In genomic region chr9:129860653-129861446, GRCh38 we compare ENCODE assay signal across 19 cellular contexts. TPM values are rescaled to one million over a fixed set of nuclear protein-coding genes. Genes with fewer than 3 reads are reported as not detected.
DNase-seq lines count a peak whose midpoint lies in the region; ATAC-seq and TF ChIP-seq lines count a peak whose summit lies in the region.
"Had no signal": no experiment of that assay in that cellular context is flagged by ENCODE, and none has a peak within 500 bp of the region (broad histone marks: within the 10 kb centered on the region; RNA-seq: fewer than 3 reads in every experiment).

No MANE protein-coding gene starts in this region.

- peaks cover 0 to 2% (median 0%) of the 10 kb centered on the region in 4 donors for H3K4me1 ChIP-seq in tibial nerve
- H3K4me1 ChIP-seq: breast epithelium had no signal

- H3K27me3 ChIP-seq in tibial nerve: no peaks in the 10 kb centered on the region
- H3K27me3 ChIP-seq: breast epithelium, hepatocyte had no signal

- no peak for TF ChIP-seq POLR2A in tibial nerve (IDR thresholded peaks at IDR 0.05)

- H3K27ac ChIP-seq in tibial nerve: no peak overlapping the region
- H3K27ac ChIP-seq: breast epithelium, hepatocyte had no signal

- H3K4me1 Mint-ChIP-seq in activated naive CD8-positive, alpha-beta T cell treated with anti-CD3 and anti-CD28 coated beads for 36 hours: peaks cover 44% of the 10 kb centered on the region
- H3K4me1 Mint-ChIP-seq in stimulated activated naive CD8-positive, alpha-beta T cell treated with anti-CD3 and anti-CD28 coated beads, Interleukin-15, amount 100 ng/mL, for 72 hours: peaks cover 84% of the 10 kb centered on the region
- peaks cover 7% of the 10 kb centered on the region for H3K4me1 Mint-ChIP-seq in HFFc6 (ENCODE audit: low read depth)

- H3K9me3 Mint-ChIP-seq in activated naive CD8-positive, alpha-beta T cell treated with anti-CD3 and anti-CD28 coated beads for 36 hours: no peaks in the 10 kb centered on the region
- H3K9me3 Mint-ChIP-seq in stimulated activated naive CD8-positive, alpha-beta T cell treated with anti-CD3 and anti-CD28 coated beads, Interleukin-15, amount 100 ng/mL, for 72 hours: no peaks in the 10 kb centered on the region
- no peaks in the 10 kb centered on the region for H3K9me3 Mint-ChIP-seq in HFFc6
- H3K9me3 Mint-ChIP-seq: dendritic cell treated with granulocyte-macrophage colony-stimulating factor and Interleukin-4, amounts not matched to agents 40 ng/mL and 50 ng/mL, for 4 days had no signal

- peak; percentile 45 for DNase-seq in stimulated activated naive CD4-positive, alpha-beta T cell treated with Interleukin-2 at 50 U/mL for 16 hours (lab: John Stamatoyannopoulos, UW)
- no peak for DNase-seq in stimulated activated naive CD4-positive, alpha-beta T cell (lab: John Stamatoyannopoulos, UW)
- peak; percentile 49 to 58 for DNase-seq in activated CD4-positive, alpha-beta T cell treated with anti-CD3 and anti-CD28 coated beads, Interleukin-2, amount 50 U/mL, for 48 hours
- DNase-seq in activated naive CD8-positive, alpha-beta T cell treated with anti-CD3 and anti-CD28 coated beads for 36 hours: peak; percentile 68
- peak in 1 of 2 donors; percentile 62 for DNase-seq in stimulated activated naive CD8-positive, alpha-beta T cell treated with anti-CD3 and anti-CD28 coated beads, Interleukin-15, amount 100 ng/mL, for 72 hours
- DNase-seq in hippocampal formation (lab: John Stamatoyannopoulos, UW) (no peak), HFFc6 (no peak), tibial nerve (ENCODE audit: low spot score in 2 of 2) (no peak)
- DNase-seq: AML-193, Kasumi-1, NCI-H1105 treated with DMSO at 0.1 percent for 48 hours, NCI-H2081 treated with DMSO at 0.1 percent for 48 hours, NCI-H510A treated with DMSO at 0.1 percent for 48 hours, occipital lobe, retina had no signal

- H3K4me3 ChIP-seq in tibial nerve: no peak overlapping the region
- H3K4me3 ChIP-seq: breast epithelium, hepatocyte, lung had no signal

- peak overlapping the region; percentile 88 for H3K27ac Mint-ChIP-seq in activated naive CD8-positive, alpha-beta T cell treated with anti-CD3 and anti-CD28 coated beads for 36 hours
- H3K27ac Mint-ChIP-seq in stimulated activated naive CD8-positive, alpha-beta T cell treated with anti-CD3 and anti-CD28 coated beads, Interleukin-15, amount 100 ng/mL, for 72 hours: peak overlapping the region; percentile 68 to 81
- H3K27ac Mint-ChIP-seq in HFFc6: no peak overlapping the region
- H3K27ac Mint-ChIP-seq: dendritic cell treated with granulocyte-macrophage colony-stimulating factor and Interleukin-4, amounts not matched to agents 40 ng/mL and 50 ng/mL, for 4 days had no signal

- no peak overlapping the region for H3K4me3 Mint-ChIP-seq in activated naive CD8-positive, alpha-beta T cell treated with anti-CD3 and anti-CD28 coated beads for 36 hours
- H3K4me3 Mint-ChIP-seq in stimulated activated naive CD8-positive, alpha-beta T cell treated with anti-CD3 and anti-CD28 coated beads, Interleukin-15, amount 100 ng/mL, for 72 hours: peak overlapping the region; percentile 55 to 63
- H3K4me3 Mint-ChIP-seq in HFFc6: no peak overlapping the region
- H3K4me3 Mint-ChIP-seq: dendritic cell treated with granulocyte-macrophage colony-stimulating factor and Interleukin-4, amounts not matched to agents 40 ng/mL and 50 ng/mL, for 4 days had no signal

- ATAC-seq in stimulated activated naive CD8-positive, alpha-beta T cell treated with anti-CD3 and anti-CD28 coated beads, Interleukin-15, amount 100 ng/mL, for 72 hours: peak; percentile 68

- 75 to 76% methylated on average over 11 of the region's 11 CpGs for WGBS in tibial nerve, 2 donors

- peaks cover 41% of the 10 kb centered on the region for H3K36me3 Mint-ChIP-seq in activated naive CD8-positive, alpha-beta T cell treated with anti-CD3 and anti-CD28 coated beads for 36 hours
- peaks cover 25% of the 10 kb centered on the region for H3K36me3 Mint-ChIP-seq in HFFc6 (ENCODE audit: low read depth)

- no peak for TF ChIP-seq EP300 in tibial nerve (IDR thresholded peaks at IDR 0.05)

- no peaks in the 10 kb centered on the region for H3K27me3 Mint-ChIP-seq in activated naive CD8-positive, alpha-beta T cell treated with anti-CD3 and anti-CD28 coated beads for 36 hours
- H3K27me3 Mint-ChIP-seq in stimulated activated naive CD8-positive, alpha-beta T cell treated with anti-CD3 and anti-CD28 coated beads, Interleukin-15, amount 100 ng/mL, for 72 hours: no peaks in the 10 kb centered on the region
- H3K27me3 Mint-ChIP-seq in HFFc6 (ENCODE audit: insufficient read depth): peaks cover 2% of the 10 kb centered on the region; the same call in 1 of the 2 replicates
- H3K27me3 Mint-ChIP-seq: dendritic cell treated with granulocyte-macrophage colony-stimulating factor and Interleukin-4, amounts not matched to agents 40 ng/mL and 50 ng/mL, for 4 days had no signal

- H3K9me3 ChIP-seq in tibial nerve: no peaks in the 10 kb centered on the region
- H3K9me3 ChIP-seq: breast epithelium had no signal

- TF ChIP-seq CTCF in HFFc6 (IDR thresholded peaks at IDR 0.05): no peak
- no peak for TF ChIP-seq CTCF in tibial nerve (IDR thresholded peaks at IDR 0.05)

- H3K36me3 ChIP-seq in tibial nerve: peaks cover 3 to 87% (median 27%) of the 10 kb centered on the region in 3 donors
- H3K36me3 ChIP-seq: breast epithelium had no signal

RNA-seq across cellular contexts. Expression of gene USP20, which starts 25.6 kb away (rescaled TPM):
- 10 to 100 TPM; 51.1 to 55.4 TPM for total RNA-seq in activated naive CD8-positive, alpha-beta T cell treated with anti-CD3 and anti-CD28 coated beads for 36 hours
- total RNA-seq in HFFc6 (2021; fragmentation: NEBNext Ultra II Directional; extraction: Animal tissue kit (Norgen Biotek cat#: 25700)): 10 to 100 TPM; 24.1 to 35.4 (median 26.2) TPM
- 10 to 100 TPM; 20.1 to 50.1 (median 24.1) TPM for total RNA-seq in tibial nerve

RNA-seq across cellular contexts. Expression of gene C9orf78, which starts 25.8 kb away (rescaled TPM):
- 10 to 100 TPM; 66.3 to 68.2 TPM for total RNA-seq in activated naive CD8-positive, alpha-beta T cell treated with anti-CD3 and anti-CD28 coated beads for 36 hours
- 10 to 100 TPM; 42.8 to 52.7 (median 48.5) TPM for total RNA-seq in HFFc6 (2021; fragmentation: NEBNext Ultra II Directional; extraction: Animal tissue kit (Norgen Biotek cat#: 25700))
- 10 to 100 TPM; 44.4 to 61.2 (median 52.7) TPM for total RNA-seq in tibial nerve

RNA-seq across cellular contexts. Expression of gene TOR1A, which starts 36.9 kb away (rescaled TPM):
- total RNA-seq in activated naive CD8-positive, alpha-beta T cell treated with anti-CD3 and anti-CD28 coated beads for 36 hours: 10 to 100 TPM; 42.6 to 42.8 TPM
- total RNA-seq in HFFc6 (2021; fragmentation: NEBNext Ultra II Directional; extraction: Animal tissue kit (Norgen Biotek cat#: 25700)): 10 to 100 TPM; 59.1 to 70.5 (median 67.1) TPM
- 10 to 100 TPM; 26.0 to 55.2 (median 40.4) TPM for total RNA-seq in tibial nerve

RNA-seq across cellular contexts. Expression of gene TOR1B, which starts 57.9 kb away (rescaled TPM):
- 10 to 100 TPM; 18.7 to 19.8 TPM for total RNA-seq in activated naive CD8-positive, alpha-beta T cell treated with anti-CD3 and anti-CD28 coated beads for 36 hours
- 10 to 100 TPM; 31.6 to 43.1 (median 36.1) TPM for total RNA-seq in HFFc6 (2021; fragmentation: NEBNext Ultra II Directional; extraction: Animal tissue kit (Norgen Biotek cat#: 25700))
- total RNA-seq in tibial nerve: 10 to 100 TPM; 19.2 to 41.2 (median 23.0) TPM

Comparison
In these comparisons a context has a peak if more than half of its experiments do, and no peak if none do; other contexts are left out.
1. DNase-seq: peak in stimulated activated naive CD4-positive, alpha-beta T cell treated with Interleukin-2 at 50 U/mL for 16 hours (single experiment), activated CD4-positive, alpha-beta T cell treated with anti-CD3 and anti-CD28 coated beads, Interleukin-2, amount 50 U/mL, for 48 hours (2 of 2) and activated naive CD8-positive, alpha-beta T cell treated with anti-CD3 and anti-CD28 coated beads for 36 hours (single experiment); none in stimulated activated naive CD4-positive, alpha-beta T cell (0 of 6), hippocampal formation (0 of 2), HFFc6 (single experiment) and tibial nerve (0 of 2).
2. H3K4me3 Mint-ChIP-seq: peak in stimulated activated naive CD8-positive, alpha-beta T cell treated with anti-CD3 and anti-CD28 coated beads, Interleukin-15, amount 100 ng/mL, for 72 hours (2 of 2); none in activated naive CD8-positive, alpha-beta T cell treated with anti-CD3 and anti-CD28 coated beads for 36 hours (single experiment) and HFFc6 (single experiment).